ENCODE assay signal across 20 cellular contexts in genomic region chr2:26607698-26608097, GRCh38. TPM values are rescaled to one million over a fixed set of nuclear protein-coding genes. Genes with fewer than 3 reads are reported as not detected.
"Had no signal": no experiment of that assay in that cellular context is flagged by ENCODE, and none has a peak within 500 bp of the region (broad histone marks: within the 10 kb centered on the region; RNA-seq: fewer than 3 reads in every experiment).

No MANE protein-coding gene starts in this region.

- H3K27ac ChIP-seq: ascending aorta, left lung, neutrophil, testis had no signal

- H2AFZ ChIP-seq: hepatocyte had no signal

- DNase-seq: activated CD4-positive, alpha-beta memory T cell treated with anti-CD3 and anti-CD28 coated beads for 36 hours; activated CD4-positive, alpha-beta T cell treated with anti-CD3 and anti-CD28 coated beads for 36 hours; activated naive CD4-positive, alpha-beta T cell treated with anti-CD3 and anti-CD28 coated beads for 36 hours; activated naive CD8-positive, alpha-beta T cell treated with anti-CD3 and anti-CD28 coated beads, Interleukin-2, amount 50 U/mL, for 24 hours; endodermal cell; mucosa of descending colon; naive thymus-derived CD4-positive, alpha-beta T cell; right cardiac atrium; testis had no signal

- H3K9me3 ChIP-seq: ascending aorta, breast epithelium, left lung, mucosa of descending colon, neutrophil, testis had no signal

- H3K36me3 Mint-ChIP-seq: activated CD4-positive, alpha-beta memory T cell treated with anti-CD3 and anti-CD28 coated beads for 36 hours; naive thymus-derived CD4-positive, alpha-beta T cell had no signal

- H3K4me1 ChIP-seq: ascending aorta had no signal

- H3K9me3 Mint-ChIP-seq: activated naive CD4-positive, alpha-beta T cell treated with anti-CD3 and anti-CD28 coated beads for 36 hours; activated naive CD8-positive, alpha-beta T cell treated with anti-CD3 and anti-CD28 coated beads, Interleukin-2, amount 50 U/mL, for 24 hours; endodermal cell; stimulated activated naive CD8-positive, alpha-beta T cell treated with anti-CD3 and anti-CD28 coated beads, Interleukin-15, Interleukin-2, amounts not matched to agents 100 ng/mL and 50 ng/mL, for 24 hours had no signal

- ATAC-seq: activated CD4-positive, alpha-beta T cell treated with anti-CD3 and anti-CD28 coated beads for 36 hours; left lung; mucosa of descending colon; naive thymus-derived CD4-positive, alpha-beta T cell; right cardiac atrium; SK-N-SH treated with all-trans-retinoic acid at 6 μM for 48 hours had no signal

- H3K4me2 ChIP-seq: hepatocyte, smooth muscle cell had no signal

- H3K36me3 ChIP-seq: ascending aorta, breast epithelium, left lung, neutrophil had no signal

- H3K4me3 Mint-ChIP-seq: activated CD4-positive, alpha-beta memory T cell treated with anti-CD3 and anti-CD28 coated beads for 36 hours; activated CD4-positive, alpha-beta T cell treated with anti-CD3 and anti-CD28 coated beads for 36 hours; activated naive CD4-positive, alpha-beta T cell treated with anti-CD3 and anti-CD28 coated beads for 36 hours; activated naive CD8-positive, alpha-beta T cell treated with anti-CD3 and anti-CD28 coated beads, Interleukin-2, amount 50 U/mL, for 24 hours; endodermal cell; stimulated activated naive CD8-positive, alpha-beta T cell treated with anti-CD3 and anti-CD28 coated beads, Interleukin-15, Interleukin-2, amounts not matched to agents 100 ng/mL and 50 ng/mL, for 24 hours had no signal

- H3K27me3 ChIP-seq: ascending aorta, breast epithelium, hepatocyte, testis had no signal

- H3K27ac Mint-ChIP-seq: activated CD4-positive, alpha-beta memory T cell treated with anti-CD3 and anti-CD28 coated beads for 36 hours; activated CD4-positive, alpha-beta T cell treated with anti-CD3 and anti-CD28 coated beads for 36 hours; activated naive CD4-positive, alpha-beta T cell treated with anti-CD3 and anti-CD28 coated beads for 36 hours; activated naive CD8-positive, alpha-beta T cell treated with anti-CD3 and anti-CD28 coated beads, Interleukin-2, amount 50 U/mL, for 24 hours; endodermal cell; stimulated activated naive CD8-positive, alpha-beta T cell treated with anti-CD3 and anti-CD28 coated beads, Interleukin-15, Interleukin-2, amounts not matched to agents 100 ng/mL and 50 ng/mL, for 24 hours had no signal

- H3K79me2 ChIP-seq: hepatocyte had no signal

- H3K4me3 ChIP-seq: ascending aorta, breast epithelium, hepatocyte, left lung, mucosa of descending colon, smooth muscle cell, testis had no signal

RNA-seq across cellular contexts. Expression of gene CIB4, which starts 33.5 kb away (rescaled TPM):
- total RNA-seq: activated CD4-positive, alpha-beta memory T cell treated with anti-CD3 and anti-CD28 coated beads for 36 hours; activated CD4-positive, alpha-beta T cell treated with anti-CD3 and anti-CD28 coated beads for 36 hours; activated naive CD4-positive, alpha-beta T cell treated with anti-CD3 and anti-CD28 coated beads for 36 hours; ascending aorta; breast epithelium; cerebellum; dermis microvascular lymphatic vessel endothelial cell; endodermal cell; hepatocyte; left lung; naive thymus-derived CD4-positive, alpha-beta T cell; right cardiac atrium; smooth muscle cell; T-helper 1 cell treated with Interleukin-12 subunit alpha and Interleukin-12 subunit beta and Interleukin-4 antibody, amounts not matched to agents 30 ng/mL and 1 ng/mL, for 36 hours had no signal
